8 cellular contexts compared by ENCODE assay signal in genomic region chr7:44606341-44607140, GRCh38. TPM values are rescaled to one million over a fixed set of nuclear protein-coding genes. Genes with fewer than 3 reads are reported as not detected.
DNase-seq lines count a peak whose midpoint lies in the region; ATAC-seq and TF ChIP-seq lines count a peak whose summit lies in the region.

Gene OGDH (plus strand): TSS chr7:44606627. CDS start chr7:44624344, 17,717 bp downstream.

- peak within 1 kb of the TSS; percentile 100 for H3K27ac Mint-ChIP-seq in activated CD4-positive, alpha-beta T cell treated with anti-CD3 and anti-CD28 coated beads, Interleukin-2, amount 10 ng/mL, durations not matched to agents 24 days and 14 days

- ATAC-seq in GM19324 (IDR thresholded peaks at IDR 0.05; ENCODE audit: low FRiP score, unreplicated experiment), result peak; percentile 97
- ATAC-seq in HG03469 (IDR thresholded peaks at IDR 0.05; ENCODE audit: unreplicated experiment), result peak; percentile 86
- peak; percentile 92 for ATAC-seq in left colon

- CTCF ChIA-PET in BJ (lab: Yijun Ruan, JAX), result interaction anchor here (0.9 kb wide), 1 partner anchor 41 kb away, joined by 3 read pairs; no protein-coding TSS in a partner anchor

- H3K27me3 ChIP-seq in BJ (ENCODE audit: control insufficient read depth, insufficient read depth, low read length), result no peaks in the 10 kb centered on the region

- no peaks in the 10 kb centered on the region for H3K9me3 Mint-ChIP-seq in activated CD4-positive, alpha-beta T cell treated with anti-CD3 and anti-CD28 coated beads, Interleukin-2, amount 10 ng/mL, durations not matched to agents 24 days and 14 days

- POLR2A ChIA-PET in BJ (lab: Charles Lee), result interaction anchor here (0.5 to 1.1 kb wide), 2 partner anchors 16 to 241 kb away, joined by 3 read pairs; partner anchors contain the start of gene H2AZ2

- H3K4me3 ChIP-seq in BJ (ENCODE audit: low read depth, low read length) (peak within 1 kb of the TSS; percentile 98), coronary artery (peak within 1 kb of the TSS; percentile 88)

- peaks cover 11% of the 10 kb centered on the region for H3K27me3 Mint-ChIP-seq in activated CD4-positive, alpha-beta T cell treated with anti-CD3 and anti-CD28 coated beads, Interleukin-2, amount 10 ng/mL, durations not matched to agents 24 days and 14 days

- intact Hi-C loops in activated CD4-positive, alpha-beta T cell treated with anti-CD3 and anti-CD28 coated beads, Interleukin-2, amount 10 ng/mL, durations not matched to agents 24 days and 14 days (cut with micrococcal nuclease), result loop anchor here (1.0 to 5.0 kb wide), 12 partner anchors 11 to 504 kb away; partner anchors contain the start of genes CCM2, H2AZ2, MYO1G and PPIA
- intact Hi-C loops in left colon (cut with DNase I, micrococcal nuclease), result no loop called here

- no peaks in the 10 kb centered on the region for H3K36me3 ChIP-seq in BJ (ENCODE audit: control insufficient read depth, insufficient read depth, low read length)

- H3K36me3 Mint-ChIP-seq in activated CD4-positive, alpha-beta T cell treated with anti-CD3 and anti-CD28 coated beads, Interleukin-2, amount 10 ng/mL, durations not matched to agents 24 days and 14 days (ENCODE audit: low read depth), result peaks cover 12% of the 10 kb centered on the region

- peak within 1 kb of the TSS; percentile 98 for H3K27ac ChIP-seq in coronary artery

- peak; percentile 89 for DNase-seq in BJ (ENCODE audit: low read depth)
- peak; percentile 92 for DNase-seq in NCI-H526 treated with DMSO at 0.1 percent for 48 hours (lab: John Stamatoyannopoulos, UW)
- DNase-seq in activated CD4-positive, alpha-beta T cell treated with anti-CD3 and anti-CD28 coated beads, Interleukin-2, amount 10 ng/mL, durations not matched to agents 24 days and 14 days, result peak; percentile 100
- peak; percentile 99 for DNase-seq in coronary artery (ENCODE audit: low spot score)
- DNase-seq in left colon, result peak; percentile 99 to 100
- peak; percentile 99 for DNase-seq in stimulated activated CD4-positive, alpha-beta T cell treated with anti-CD3 and anti-CD28 coated beads, Interleukin-1b, Interleukin-23, amount 100 ng/mL, for 48 hours

- peaks cover 30% of the 10 kb centered on the region for H3K4me1 Mint-ChIP-seq in activated CD4-positive, alpha-beta T cell treated with anti-CD3 and anti-CD28 coated beads, Interleukin-2, amount 10 ng/mL, durations not matched to agents 24 days and 14 days

- H3K4me3 Mint-ChIP-seq in activated CD4-positive, alpha-beta T cell treated with anti-CD3 and anti-CD28 coated beads, Interleukin-2, amount 10 ng/mL, durations not matched to agents 24 days and 14 days, result peak within 1 kb of the TSS; percentile 99

- TF ChIP-seq CTCF in BJ (IDR thresholded peaks at IDR 0.05; ENCODE audit: insufficient read depth, low read depth, low read length), result no peak
- TF ChIP-seq CTCF in coronary artery (IDR thresholded peaks at IDR 0.05), result no peak

RNA-seq across cellular contexts. Expression of gene OGDH, which starts in this region (rescaled TPM):
- 32.0 and 51.3 TPM in 2 replicates for polyA plus RNA-seq in BJ (2011; rRNA removed)
- 64.1 and 83.2 TPM in 2 replicates for polyA minus RNA-seq in BJ (2011; rRNA and poly(A)+ RNA removed)
- 99.5 and 102 TPM in 2 replicates for total RNA-seq in activated CD4-positive, alpha-beta T cell treated with anti-CD3 and anti-CD28 coated beads, Interleukin-2, amount 10 ng/mL, durations not matched to agents 24 days and 14 days
- total RNA-seq in left colon, result 100 to 1,000 TPM; 174 to 221 TPM

Comparison
In these comparisons a context has a peak if more than half of its experiments do, and no peak if none do; other contexts are left out.
1. Peak in every context shown above with its lines: DNase-seq, ATAC-seq, H3K4me3 ChIP-seq and H3K27ac ChIP-seq.